ENCODE assay signal across 13 cellular contexts in genomic region chr10:80137031-80137712, GRCh38. TPM values are rescaled to one million over a fixed set of nuclear protein-coding genes. Genes with fewer than 3 reads are reported as not detected.
DNase-seq lines count a peak whose midpoint lies in the region; ATAC-seq and TF ChIP-seq lines count a peak whose summit lies in the region.
"Had no signal": no experiment of that assay in that cellular context is flagged by ENCODE, and none has a peak within 500 bp of the region (broad histone marks: within the 10 kb centered on the region; RNA-seq: fewer than 3 reads in every experiment).

No MANE protein-coding gene starts in this region.

- H3K4me3 ChIP-seq in ACC112 (ENCODE audit: low read depth, low read length) (peak overlapping the region; percentile 25; the same call in 1 of the 2 replicates), MG63 (no peak overlapping the region), foreskin fibroblast (ENCODE audit: low read depth in 1 of 2, low read length in 2 of 2) (peak overlapping the region in 1 of 2 donors; percentile 27), osteoblast (ENCODE audit: insufficient read depth, low read length) (no peak overlapping the region)

- H2AFZ ChIP-seq in ACC112 (ENCODE audit: low read length, unreplicated experiment) (no peak overlapping the region), osteoblast (ENCODE audit: low read length) (no peak overlapping the region)

- peaks cover 3% of the 10 kb centered on the region for H4K20me1 ChIP-seq in osteoblast (ENCODE audit: insufficient read depth, low read length)

- TF ChIP-seq CTCF in foreskin fibroblast (IDR thresholded peaks at IDR 0.05; ENCODE audit: low read depth, low read length) = no peak
- TF ChIP-seq CTCF in osteoblast (IDR thresholded peaks at IDR 0.05; ENCODE audit: extremely low read depth, low read depth, low read length) = no peak

- H3K27ac ChIP-seq in ACC112 (ENCODE audit: low read depth, low read length) = peak overlapping the region; percentile 92
- peak overlapping the region; percentile 89 for H3K27ac ChIP-seq in osteoblast (ENCODE audit: low read depth, low read length)

- H3K36me3 ChIP-seq in ACC112 (ENCODE audit: insufficient read depth, low read length) = no peaks in the 10 kb centered on the region
- no peaks in the 10 kb centered on the region for H3K36me3 ChIP-seq in MG63
- H3K36me3 ChIP-seq in osteoblast (ENCODE audit: insufficient read depth, low read length) = no peaks in the 10 kb centered on the region

- DNase-seq in MG63 = peak; percentile 93
- DNase-seq in foreskin fibroblast = peak; percentile 74 to 93
- DNase-seq in osteoblast (ENCODE audit: insufficient read length, low spot score, missing footprints) = peak; percentile 93
- no peak for DNase-seq in COLO829 (ENCODE audit: low spot score)
- no peak for DNase-seq in NCI-H2081 treated with DMSO at 0.1 percent for 48 hours (lab: John Stamatoyannopoulos, UW)
- DNase-seq in T-helper 9 cell = no peak
- DNase-seq: activated CD4-positive, alpha-beta T cell treated with anti-CD3 and anti-CD28 coated beads, Interleukin-2, amount 50 U/mL, for 4 hours; activated naive CD4-positive, alpha-beta T cell treated with anti-CD3 and anti-CD28 coated beads, Interleukin-2, amount 50 U/mL, for 16 hours; AML-193; naive B cell; NCI-H1417 had no signal

- H3K79me2 ChIP-seq in ACC112 (ENCODE audit: control insufficient read depth, insufficient read depth, low read length, unreplicated experiment) (peaks cover 9% of the 10 kb centered on the region), osteoblast (ENCODE audit: insufficient read depth, low read length) (no peaks in the 10 kb centered on the region)

- no peak for ATAC-seq in GM19328 (IDR thresholded peaks at IDR 0.05; ENCODE audit: unreplicated experiment)

- H3K27me3 ChIP-seq in ACC112 (ENCODE audit: insufficient read depth, low read length) (no peaks in the 10 kb centered on the region), MG63 (no peaks in the 10 kb centered on the region), osteoblast (ENCODE audit: insufficient read depth, low read length) (no peaks in the 10 kb centered on the region)

- peak overlapping the region; percentile 30 for H3K4me2 ChIP-seq in osteoblast (ENCODE audit: insufficient read depth, low read length)

- H3K4me1 ChIP-seq in ACC112 (ENCODE audit: control insufficient read depth, insufficient read depth, low read length, unreplicated experiment) (peaks cover 28% of the 10 kb centered on the region), osteoblast (ENCODE audit: insufficient read depth, low read length) (peaks cover 33% of the 10 kb centered on the region)

- no peaks in the 10 kb centered on the region for H3K9me3 ChIP-seq in MG63
- H3K9me3 ChIP-seq in osteoblast (ENCODE audit: low read depth, low read length) = no peaks in the 10 kb centered on the region

RNA-seq across cellular contexts. Expression of gene PLAC9, which starts 4.6 kb away (rescaled TPM):
- 2.8 and 3.8 TPM in 2 replicates for total RNA-seq in MG63 (2014; rRNA removed; shearing (Covaris generic); ENCODE audit: low replicate concordance)
- 17.1 and 19.2 TPM in 2 replicates for total RNA-seq in osteoblast

RNA-seq across cellular contexts. Expression of gene TMEM254, which starts 58.7 kb away (rescaled TPM):
- total RNA-seq in MG63 (2014; rRNA removed; shearing (Covaris generic); ENCODE audit: low replicate concordance) = 5.4 and 9.2 TPM in 2 replicates
- total RNA-seq in osteoblast = 8.7 and 12.1 TPM in 2 replicates

Comparison
In these comparisons a context has a peak if more than half of its experiments do, and no peak if none do; other contexts are left out.
1. DNase-seq: peak in MG63 (single experiment), foreskin fibroblast (2 of 2) and osteoblast (single experiment); none in COLO829 (single experiment), NCI-H2081 treated with DMSO at 0.1 percent for 48 hours (single experiment) and T-helper 9 cell (single experiment).